ENCODE assay signal across 9 cellular contexts in the genomic region with DNA sequence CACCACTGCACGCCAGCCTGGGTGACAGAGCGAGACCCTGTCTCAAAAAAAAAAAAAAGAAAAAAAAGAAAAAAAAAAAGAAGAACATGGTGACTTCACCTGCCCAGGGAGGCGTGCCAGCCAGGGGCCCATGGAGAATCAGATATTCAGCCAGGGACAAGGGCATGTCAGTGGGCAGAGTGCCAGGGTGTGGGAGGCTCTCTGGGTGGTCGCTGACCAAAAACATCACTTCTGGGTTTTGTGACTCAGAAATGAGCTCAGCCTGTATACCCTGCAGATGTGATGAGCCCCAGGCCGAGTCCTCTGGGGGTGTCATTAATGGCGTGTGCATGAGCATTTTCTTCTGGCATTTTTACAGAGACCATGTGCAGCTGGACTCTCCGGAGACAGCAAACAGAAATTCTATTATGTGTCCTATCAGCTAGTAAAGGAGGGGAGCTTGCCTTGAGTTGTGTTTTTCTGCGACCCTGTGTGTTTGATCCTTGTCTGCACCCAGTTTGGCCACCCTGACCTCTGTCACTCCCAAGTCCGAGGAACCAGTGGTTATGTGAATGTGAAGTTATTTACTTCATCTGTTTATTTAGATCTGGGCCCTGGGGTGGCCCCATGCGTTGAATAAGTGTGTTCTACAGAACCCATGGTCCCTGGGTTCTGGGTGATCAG. TPM values are rescaled to one million over a fixed set of nuclear protein-coding genes. Genes with fewer than 3 reads are reported as not detected.
A peak's percentile ranks its signal among the peaks of the same experiment; 100 is the strongest.
DNase-seq lines count a peak whose midpoint lies in the region; ATAC-seq and TF ChIP-seq lines count a peak whose summit lies in the region.
"Had no signal": no experiment of that assay in that cellular context is flagged by ENCODE, and none has a peak within 500 bp of the region (broad histone marks: within the 10 kb centered on the region; RNA-seq: fewer than 3 reads in every experiment).

No MANE protein-coding gene starts in this region.

- H3K4me1 Mint-ChIP-seq in brain: peaks cover 80% of the 10 kb centered on the region
- peaks cover 51 to 59% of the 10 kb centered on the region in 2 donors for H3K4me1 Mint-ChIP-seq in natural killer cell treated with Interleukin-12 subunit alpha and Interleukin-12 subunit beta and Interleukin-15 and Interleukin-18, amount 100 ng/mL, for 72 hours (ENCODE audit: low read depth in 2 of 2)

- peak; percentile 54 to 59 for ATAC-seq in natural killer cell treated with Interleukin-12 subunit alpha and Interleukin-12 subunit beta and Interleukin-15 and Interleukin-18, amount 100 ng/mL, for 72 hours
- no peak for ATAC-seq in esophagus mucosa
- ATAC-seq in GM18907 (IDR thresholded peaks at IDR 0.05; ENCODE audit: unreplicated experiment): no peak
- ATAC-seq in GM19324 (IDR thresholded peaks at IDR 0.05; ENCODE audit: low FRiP score, unreplicated experiment): no peak

- peak overlapping the region in 4 of 5 experiments; percentile 23 to 84 (median 56) for H3K27ac Mint-ChIP-seq in brain
- peak overlapping the region in 1 of 2 donors; percentile 82 for H3K27ac Mint-ChIP-seq in natural killer cell treated with Interleukin-12 subunit alpha and Interleukin-12 subunit beta and Interleukin-15 and Interleukin-18, amount 100 ng/mL, for 72 hours

- H3K9me3 Mint-ChIP-seq in brain: peaks cover 10 to 27% (median 15%) of the 10 kb centered on the region in 5 experiments
- H3K9me3 Mint-ChIP-seq in natural killer cell treated with Interleukin-12 subunit alpha and Interleukin-12 subunit beta and Interleukin-15 and Interleukin-18, amount 100 ng/mL, for 72 hours: peaks cover under 1% of the 10 kb centered on the region

- DNase-seq in ACHN: peak; percentile 25
- DNase-seq in HT1080 (ENCODE audit: low read depth): peak; percentile 37
- DNase-seq in natural killer cell treated with Interleukin-12 subunit alpha and Interleukin-12 subunit beta and Interleukin-15 and Interleukin-18, amount 100 ng/mL, for 72 hours (ENCODE audit: low spot score): no peak
- no peak for DNase-seq in middle frontal gyrus (ENCODE audit: extremely low spot score, low spot score)
- DNase-seq: OCI-M1 had no signal

- H3K27me3 Mint-ChIP-seq in brain: peaks cover 4% of the 10 kb centered on the region
- H3K27me3 Mint-ChIP-seq in natural killer cell treated with Interleukin-12 subunit alpha and Interleukin-12 subunit beta and Interleukin-15 and Interleukin-18, amount 100 ng/mL, for 72 hours: no peaks in the 10 kb centered on the region

- H3K36me3 Mint-ChIP-seq in brain: peaks cover 37% of the 10 kb centered on the region
- peaks cover 13% of the 10 kb centered on the region for H3K36me3 Mint-ChIP-seq in natural killer cell treated with Interleukin-12 subunit alpha and Interleukin-12 subunit beta and Interleukin-15 and Interleukin-18, amount 100 ng/mL, for 72 hours

- in situ Hi-C loops in ACHN (cut with HindIII; ENCODE audit: low pct_ligation_motif_present, low pct_unique_long_range_greater_than_20kb, low sequenced_read_pairs): no loop called here

- H3K4me3 Mint-ChIP-seq in brain: peak overlapping the region in 1 of 5 experiments; percentile 9
- H3K4me3 Mint-ChIP-seq in natural killer cell treated with Interleukin-12 subunit alpha and Interleukin-12 subunit beta and Interleukin-15 and Interleukin-18, amount 100 ng/mL, for 72 hours: no peak overlapping the region

- TF ChIP-seq CTCF in brain (conservative IDR thresholded peaks at IDR 0.05): no peak

RNA-seq across cellular contexts. Expression of a gene that starts 53.6 kb away (rescaled TPM):
- 26.5 and 28.9 TPM in 2 replicates for total RNA-seq in HT1080 (2014; rRNA removed; shearing (Covaris generic))
- 10.1 and 15.0 TPM in 2 replicates for polyA plus RNA-seq in HT1080 (2015; cell fraction: cytosol; rRNA removed)
- polyA plus RNA-seq in HT1080 (2015; cell fraction: nucleus; rRNA removed): 19.8 and 26.4 TPM in 2 replicates
- polyA plus RNA-seq in brain (ENCODE audit: insufficient read depth, low read depth, low replicate concordance): 52.6 TPM
- total RNA-seq in natural killer cell treated with Interleukin-12 subunit alpha and Interleukin-12 subunit beta and Interleukin-15 and Interleukin-18, amount 100 ng/mL, for 72 hours: 10 to 100 TPM; 55.4 to 65.8 TPM
- total RNA-seq in esophagus mucosa: 39.7 TPM

Comparison
In these comparisons a context has a peak if more than half of its experiments do, and no peak if none do; other contexts are left out.
1. DNase-seq: peak in ACHN (single experiment) and HT1080 (single experiment); none in natural killer cell treated with Interleukin-12 subunit alpha and Interleukin-12 subunit beta and Interleukin-15 and Interleukin-18, amount 100 ng/mL, for 72 hours (single experiment) and middle frontal gyrus (single experiment).
2. ATAC-seq: peak in natural killer cell treated with Interleukin-12 subunit alpha and Interleukin-12 subunit beta and Interleukin-15 and Interleukin-18, amount 100 ng/mL, for 72 hours (2 of 2); none in esophagus mucosa (single experiment), GM18907 (single experiment) and GM19324 (single experiment).